14 cellular contexts compared by ENCODE assay signal in genomic region chr1:206595581-206596318, GRCh38.
"Had no signal": no experiment of that assay in that cellular context is flagged by ENCODE, and none has a peak within 500 bp of the region (broad histone marks: within the 10 kb centered on the region; RNA-seq: fewer than 3 reads in every experiment).

No MANE protein-coding gene starts in this region.

- FAIRE-seq: frontal cortex, islet of Langerhans had no signal

- DNase-seq: activated CD4-positive, alpha-beta T cell treated with anti-CD3 and anti-CD28 coated beads for 4 hours; activated gamma-delta T cell treated with Interleukin-2 at 50 U/mL for 16 hours; adrenal gland; heart left ventricle; retina; stimulated activated CD4-positive, alpha-beta T cell treated with anti-CD3 and anti-CD28 coated beads, Interleukin-12 subunit alpha, Interleukin-12 subunit beta, amount 100 ng/mL, for 4 hours; stimulated activated CD4-positive, alpha-beta T cell treated with anti-CD3 and anti-CD28 coated beads, Interleukin-2, amount 100 ng/mL, for 24 hours; T-helper 2 cell had no signal

- H3K27me3 ChIP-seq: adrenal gland, cardiac muscle cell, heart left ventricle, neutrophil, tibial nerve, vagina had no signal

- H3K27ac ChIP-seq: adrenal gland, cardiac muscle cell, heart left ventricle, neutrophil, tibial nerve, vagina had no signal

- ATAC-seq: heart left ventricle had no signal

- H3K9me3 ChIP-seq: adrenal gland, heart left ventricle, neutrophil, tibial nerve, vagina had no signal

- H3K4me3 ChIP-seq: adrenal gland, cardiac muscle cell, heart left ventricle, tibial nerve, vagina had no signal
